In genomic region chr10:70462349-70462984, GRCh38 we compare ENCODE assay signal across 10 cellular contexts. TPM values are rescaled to one million over a fixed set of nuclear protein-coding genes. Genes with fewer than 3 reads are reported as not detected.
A peak's percentile ranks its signal among the peaks of the same experiment; 100 is the strongest.
DNase-seq lines count a peak whose midpoint lies in the region; ATAC-seq and TF ChIP-seq lines count a peak whose summit lies in the region.
"Had no signal": no experiment of that assay in that cellular context is flagged by ENCODE, and none has a peak within 500 bp of the region (broad histone marks: within the 10 kb centered on the region; RNA-seq: fewer than 3 reads in every experiment).

No MANE protein-coding gene starts in this region.

- in situ Hi-C loops in brain microvascular endothelial cell (cut with HindIII; ENCODE audit: low pct_ligation_motif_present, low sequenced_read_pairs) = no loop called here

- peak; percentile 64 for DNase-seq in AG20443 (ENCODE audit: low spot score)
- DNase-seq in NCI-H2081 treated with DMSO at 0.1 percent for 48 hours (lab: John Stamatoyannopoulos, UW) = peak; percentile 52
- DNase-seq in cerebellar nuclear complex (lab: John Stamatoyannopoulos, UW) = peak; percentile 73 to 87
- peak; percentile 86 for DNase-seq in myocyte (ENCODE audit: low read depth)
- DNase-seq in brain microvascular endothelial cell = no peak
- no peak for DNase-seq in D341Med (ENCODE audit: low spot score)
- DNase-seq: CD4-positive, CD25-positive, alpha-beta regulatory T cell had no signal

- H3K27ac ChIP-seq in brain microvascular endothelial cell = no peak overlapping the region

- peaks cover 3% of the 10 kb centered on the region for H3K27me3 ChIP-seq in brain microvascular endothelial cell (replicated peaks)

- TF ChIP-seq CTCF in brain microvascular endothelial cell (IDR thresholded peaks at IDR 0.05; ENCODE audit: low read depth, low read length, missing control alignments) = no peak

- H3K4me3 ChIP-seq in brain microvascular endothelial cell (ENCODE audit: low read depth, low read length) = no peak overlapping the region

- H3K36me3 ChIP-seq in brain microvascular endothelial cell (replicated peaks) = no peaks in the 10 kb centered on the region

- ATAC-seq in GM18858 (IDR thresholded peaks at IDR 0.05; ENCODE audit: unreplicated experiment) (no peak), HG03460 (IDR thresholded peaks at IDR 0.05; ENCODE audit: unreplicated experiment) (no peak)

RNA-seq across cellular contexts. Expression of gene PALD1, which starts 16.1 kb away (rescaled TPM):
- total RNA-seq in myocyte = 0.21 and 0.31 TPM in 2 replicates
- polyA plus RNA-seq in myocyte (2012) = 0.18 TPM
- total RNA-seq: CD4-positive, CD25-positive, alpha-beta regulatory T cell had no signal
- polyA plus RNA-seq: CD4-positive, CD25-positive, alpha-beta regulatory T cell had no signal

RNA-seq across cellular contexts. Expression of gene NODAL, which starts 21.0 kb away (rescaled TPM):
- not detected in 2 replicates for total RNA-seq in myocyte
- 0.13 TPM for polyA plus RNA-seq in myocyte (2012)
- total RNA-seq: CD4-positive, CD25-positive, alpha-beta regulatory T cell; neural crest cell had no signal

RNA-seq across cellular contexts. Expression of gene EIF4EBP2, which starts 58.5 kb away (rescaled TPM):
- 70.7 and 75.3 TPM in 2 replicates for total RNA-seq in myocyte
- 40.0 TPM for polyA plus RNA-seq in myocyte (2012)

Comparison
In these comparisons a context has a peak if more than half of its experiments do, and no peak if none do; other contexts are left out.
1. DNase-seq: peak in AG20443 (single experiment), NCI-H2081 treated with DMSO at 0.1 percent for 48 hours (single experiment), cerebellar nuclear complex (2 of 2) and myocyte (single experiment); none in brain microvascular endothelial cell (single experiment) and D341Med (single experiment).